In the genomic region with DNA sequence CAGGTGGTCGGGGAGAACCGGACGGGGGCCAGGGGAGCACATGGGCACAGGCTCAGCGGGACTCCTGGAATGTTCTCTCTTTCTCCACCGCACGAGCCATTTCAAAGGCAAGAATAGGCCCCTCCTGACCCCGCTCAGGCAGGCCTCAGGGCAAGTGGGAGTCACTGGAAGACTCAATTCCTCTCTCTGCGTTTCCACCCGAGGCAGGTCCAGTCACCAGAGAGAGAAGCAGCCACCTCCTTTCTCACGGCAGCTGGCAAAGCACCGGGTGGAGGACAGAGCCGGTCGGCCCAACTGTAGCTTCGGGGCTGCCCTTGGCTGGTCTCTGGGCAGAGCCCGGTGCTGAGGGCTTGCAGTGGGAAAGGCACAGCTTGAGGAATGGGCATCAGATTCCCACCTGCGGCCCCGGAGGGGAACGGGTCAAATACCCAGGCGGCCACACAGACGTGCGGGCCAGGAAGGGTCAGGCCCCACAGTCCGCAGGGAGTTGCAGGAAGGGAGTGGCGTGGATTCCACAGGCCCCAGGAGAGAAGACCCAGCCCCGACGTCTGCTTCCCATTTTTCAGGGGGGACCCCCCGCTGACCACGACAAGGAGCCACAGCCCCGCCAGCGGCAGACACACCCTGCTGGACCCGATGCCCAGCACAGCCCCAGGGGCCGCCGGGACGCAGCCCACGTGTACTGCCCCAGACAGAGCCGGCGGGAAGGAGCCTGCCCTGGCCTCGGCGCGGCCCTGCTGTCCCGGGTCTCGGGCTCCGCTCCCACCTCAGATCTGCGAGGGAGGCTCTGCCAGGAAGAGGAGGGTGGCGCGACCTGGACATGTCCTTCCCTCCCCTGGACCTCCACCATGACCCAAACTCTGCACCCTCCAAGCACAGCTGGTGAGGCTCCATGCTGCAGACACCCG, we compare ENCODE assay signal across 23 cellular contexts. TPM values are rescaled to one million over a fixed set of nuclear protein-coding genes. Genes with fewer than 3 reads are reported as not detected.
DNase-seq lines count a peak whose midpoint lies in the region; ATAC-seq and TF ChIP-seq lines count a peak whose summit lies in the region.
"Had no signal": no experiment of that assay in that cellular context is flagged by ENCODE, and none has a peak within 500 bp of the region (broad histone marks: within the 10 kb centered on the region; RNA-seq: fewer than 3 reads in every experiment).

No MANE protein-coding gene starts in this region.

- TF ChIP-seq EP300 in tibial nerve (IDR thresholded peaks at IDR 0.05) = no peak

- H3K9me3 ChIP-seq in tibial nerve = no peaks in the 10 kb centered on the region
- H3K9me3 ChIP-seq: A549, BLaER1 had no signal

- H3K27me3 ChIP-seq in tibial nerve = peaks cover 0 to 76% of the 10 kb centered on the region in 2 donors

- H3K36me3 Mint-ChIP-seq in brain = peaks cover 3% of the 10 kb centered on the region
- H3K36me3 Mint-ChIP-seq in nephron progenitor cell (ENCODE audit: low read depth) = no peaks in the 10 kb centered on the region
- H3K36me3 Mint-ChIP-seq: CD8-positive, alpha-beta T cell had no signal

- no peaks in the 10 kb centered on the region for H3K27me3 Mint-ChIP-seq in brain
- H3K27me3 Mint-ChIP-seq in nephron progenitor cell (ENCODE audit: low read depth, poor library complexity) = peaks cover 4% of the 10 kb centered on the region

- no peak for TF ChIP-seq POLR2A in tibial nerve (IDR thresholded peaks at IDR 0.05)

- H3K9me3 Mint-ChIP-seq in brain (no peaks in the 10 kb centered on the region), nephron progenitor cell (no peaks in the 10 kb centered on the region)
- H3K9me3 Mint-ChIP-seq: CD8-positive, alpha-beta T cell had no signal

- no peak for TF ChIP-seq CTCF in brain (conservative IDR thresholded peaks at IDR 0.05)
- TF ChIP-seq CTCF in nephron progenitor cell (IDR thresholded peaks at IDR 0.05) = no peak
- TF ChIP-seq CTCF in tibial nerve (IDR thresholded peaks at IDR 0.05) = no peak

- H3K27ac Mint-ChIP-seq in brain = peak overlapping the region in 4 of 5 experiments; percentile 63 to 94 (median 84)
- peak overlapping the region; percentile 13 for H3K27ac Mint-ChIP-seq in nephron progenitor cell
- H3K27ac Mint-ChIP-seq: CD8-positive, alpha-beta T cell had no signal

- no peaks in the 10 kb centered on the region for H3K36me3 ChIP-seq in tibial nerve
- H3K36me3 ChIP-seq: BLaER1 had no signal

- no peaks in the 10 kb centered on the region for H3K4me1 ChIP-seq in tibial nerve
- H3K4me1 ChIP-seq: A549 had no signal

- H3K4me1 Mint-ChIP-seq in brain = peaks cover 16% of the 10 kb centered on the region
- H3K4me1 Mint-ChIP-seq in nephron progenitor cell = peaks cover 26% of the 10 kb centered on the region

- DNase-seq in ELF-1 (ENCODE audit: low read depth, low spot score) (peak; percentile 60), M059J (ENCODE audit: low read depth) (peak; percentile 15), nephron progenitor cell (no peak), globus pallidus (ENCODE audit: low spot score) (no peak), tibial nerve (ENCODE audit: low spot score in 2 of 2) (no peak)
- DNase-seq: CD8-positive, alpha-beta T cell; DMS79; H7; IMR-90; NCI-H1048; NCI-H1436; NCI-H2029 treated with DMSO at 0.1 percent for 48 hours; NCI-H446; NCI-H526 treated with DMSO at 0.1 percent for 48 hours; SHP77 had no signal

- no peak overlapping the region for H3K4me3 ChIP-seq in tibial nerve
- H3K4me3 ChIP-seq: A549, BLaER1, SK-N-MC had no signal

- H3K4me3 Mint-ChIP-seq in brain (no peak overlapping the region), nephron progenitor cell (no peak overlapping the region)
- H3K4me3 Mint-ChIP-seq: CD8-positive, alpha-beta T cell had no signal

- ATAC-seq in HG02870 (IDR thresholded peaks at IDR 0.05; ENCODE audit: unreplicated experiment) = no peak
- ATAC-seq: CD8-positive, alpha-beta T cell had no signal

- WGBS in tibial nerve, 2 donors = 57 to 66% methylated on average over 20 to 37 of the region's 46 CpGs

- no peak overlapping the region for H3K27ac ChIP-seq in tibial nerve
- H3K27ac ChIP-seq: A549, BLaER1, HL-60, SK-N-MC had no signal

RNA-seq across cellular contexts. Expression of a gene that starts 55.0 kb away (rescaled TPM):
- not detected in 2 replicates for total RNA-seq in M059J (2014; rRNA removed; shearing (Covaris generic))
- 100 TPM for polyA plus RNA-seq in brain (ENCODE audit: insufficient read depth, low read depth, low replicate concordance)
- total RNA-seq in tibial nerve = not detected
- total RNA-seq: CD8-positive, alpha-beta T cell; IMR-90; MCF 10A had no signal

RNA-seq across cellular contexts. Expression of a gene that starts 56.3 kb away (rescaled TPM):
- not detected in 2 replicates for total RNA-seq in M059J (2014; rRNA removed; shearing (Covaris generic))
- 6.4 TPM for polyA plus RNA-seq in brain (ENCODE audit: insufficient read depth, low read depth, low replicate concordance)
- total RNA-seq in tibial nerve = 1 to 10 TPM in 1 of 4 donors, under 1 TPM in 1, not detected in 2; 0.20 to 1.5 TPM
- total RNA-seq: CD8-positive, alpha-beta T cell; HT1080; IMR-90; MCF 10A had no signal
- polyA plus RNA-seq: IMR-90 had no signal

Comparison
In these comparisons a context has a peak if more than half of its experiments do, and no peak if none do; other contexts are left out.
1. DNase-seq: peak in ELF-1 (single experiment) and M059J (single experiment); none in nephron progenitor cell (single experiment), globus pallidus (single experiment) and tibial nerve (0 of 2).